In the genomic region with DNA sequence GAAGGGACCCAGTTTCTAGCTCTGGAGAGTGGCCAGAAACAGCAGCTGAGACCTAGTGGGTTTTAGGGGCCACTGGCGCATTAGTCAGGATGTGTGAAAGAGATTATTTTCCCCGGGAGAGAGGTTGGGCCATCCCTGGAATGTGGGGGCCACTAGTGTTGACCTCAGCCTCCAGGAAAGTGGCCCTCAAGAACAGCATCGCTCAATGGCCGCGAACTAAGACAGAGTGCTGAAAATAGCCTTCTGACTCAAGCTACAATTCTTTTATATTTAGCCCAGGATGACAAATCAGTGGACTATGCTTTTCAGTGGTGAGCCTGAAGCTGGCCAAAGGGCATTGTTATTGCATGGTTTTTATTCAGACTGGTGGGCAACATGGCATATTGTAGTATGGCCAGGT, we compare ENCODE assay signal across 13 cellular contexts. TPM values are rescaled to one million over a fixed set of nuclear protein-coding genes. Genes with fewer than 3 reads are reported as not detected.
DNase-seq lines count a peak whose midpoint lies in the region; ATAC-seq and TF ChIP-seq lines count a peak whose summit lies in the region.
"Had no signal": no experiment of that assay in that cellular context is flagged by ENCODE, and none has a peak within 500 bp of the region (broad histone marks: within the 10 kb centered on the region; RNA-seq: fewer than 3 reads in every experiment).

No MANE protein-coding gene starts in this region.

- no peaks in the 10 kb centered on the region for H3K9me3 ChIP-seq in SJSA1 (replicated peaks)
- H3K9me3 ChIP-seq in sigmoid colon, result no peaks in the 10 kb centered on the region

- intact Hi-C loops in sigmoid colon (cut with DNase I), result no loop called here

- H3K27me3 ChIP-seq in SJSA1 (replicated peaks) (peaks cover 3% of the 10 kb centered on the region; the same call in 1 of the 2 replicates), sigmoid colon (peaks cover 0 to 19% (median 3%) of the 10 kb centered on the region in 3 donors)

- 73 to 80% methylated on average over 5 of the region's 5 CpGs for WGBS in sigmoid colon, 2 donors

- H3K27ac ChIP-seq in SJSA1 (peak overlapping the region; percentile 72), sigmoid colon (peak overlapping the region; percentile 20 to 79 (median 52))
- H3K27ac ChIP-seq: parathyroid adenoma had no signal

- H3K4me1 ChIP-seq in SJSA1 (replicated peaks) (peaks cover 37% of the 10 kb centered on the region), sigmoid colon (peaks cover 0 to 33% (median 22%) of the 10 kb centered on the region in 4 donors)

- H3K36me3 ChIP-seq in SJSA1 (no peaks in the 10 kb centered on the region), sigmoid colon (no peaks in the 10 kb centered on the region)

- TF ChIP-seq CTCF in fibroblast of the aortic adventitia (IDR thresholded peaks at IDR 0.05; ENCODE audit: insufficient read depth, low read length) (no peak), sigmoid colon (IDR thresholded peaks at IDR 0.05) (no peak)

- ATAC-seq in GM18873 (IDR thresholded peaks at IDR 0.05; ENCODE audit: low FRiP score, unreplicated experiment) (no peak), GM18511 (IDR thresholded peaks at IDR 0.05; ENCODE audit: unreplicated experiment) (no peak)

- H3K4me3 ChIP-seq in SJSA1 (no peak overlapping the region), fibroblast of the aortic adventitia (ENCODE audit: low read depth, low read length) (no peak overlapping the region), sigmoid colon (no peak overlapping the region)

- TF ChIP-seq EP300 in sigmoid colon (IDR thresholded peaks at IDR 0.05), result peak in 1 of 4 donors; percentile 46

- TF ChIP-seq POLR2A in sigmoid colon (IDR thresholded peaks at IDR 0.05), result no peak

- DNase-seq in ELR (ENCODE audit: low read depth) (peak; percentile 93), SJSA1 (ENCODE audit: low read depth in 1 of 2, low spot score in 2 of 2) (peak; percentile 89 to 94), fibroblast of the aortic adventitia (ENCODE audit: low read depth) (peak; percentile 97), sigmoid colon (no peak), NCI-H69 (lab: John Stamatoyannopoulos, UW) (no peak), Kasumi-1 (lab: John Stamatoyannopoulos, UW) (no peak)
- DNase-seq: cerebellar nuclear complex, NCI-H1092 treated with DMSO at 0.1 percent for 48 hours, RPMI8226 had no signal

RNA-seq across cellular contexts. Expression of gene ADRA1D, which starts 23.3 kb away (rescaled TPM):
- not detected in 2 replicates for total RNA-seq in SJSA1 (2014; rRNA removed; shearing (Covaris generic))
- 0.09 and 0.49 TPM in 2 replicates for total RNA-seq in fibroblast of the aortic adventitia (ENCODE audit: low replicate concordance)
- total RNA-seq in sigmoid colon, result 1 to 10 TPM in 2 of 4 donors, under 1 TPM in 2; 0.66 to 3.6 (median 1.0) TPM
- polyA plus RNA-seq in sigmoid colon, result under 1 TPM in 1 of 3 donors, not detected in 2; 0.35 TPM
- total RNA-seq: activated CD8-positive, alpha-beta memory T cell treated with anti-CD3 and anti-CD28 coated beads for 36 hours had no signal

Comparison
In these comparisons a context has a peak if more than half of its experiments do, and no peak if none do; other contexts are left out.
1. DNase-seq: peak in ELR (single experiment), SJSA1 (2 of 2) and fibroblast of the aortic adventitia (single experiment); none in sigmoid colon (single experiment), NCI-H69 (single experiment) and Kasumi-1 (0 of 2).